Comparison of ENCODE assay signal across 8 cellular contexts in the genomic region with DNA sequence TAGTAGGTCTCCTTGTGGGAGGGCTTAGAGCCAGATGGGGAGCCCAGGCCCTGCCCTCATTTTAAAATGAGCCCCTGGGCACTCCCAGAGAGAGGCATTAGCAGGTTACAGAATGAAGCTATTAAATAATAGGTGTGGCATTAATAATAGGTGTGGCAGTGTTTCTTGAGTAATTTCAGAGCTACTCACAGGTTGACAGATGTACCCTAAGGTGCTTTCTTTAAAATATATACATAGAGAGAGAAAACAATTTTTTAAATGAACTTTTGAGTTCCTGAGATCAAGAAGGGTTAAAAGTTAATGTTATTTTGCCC. TPM values are rescaled to one million over a fixed set of nuclear protein-coding genes. Genes with fewer than 3 reads are reported as not detected.
DNase-seq lines count a peak whose midpoint lies in the region; ATAC-seq and TF ChIP-seq lines count a peak whose summit lies in the region.

No MANE protein-coding gene starts in this region.

- no peak for ATAC-seq in GM21529 (IDR thresholded peaks at IDR 0.05; ENCODE audit: unreplicated experiment)
- ATAC-seq in GM21423 (IDR thresholded peaks at IDR 0.05; ENCODE audit: unreplicated experiment): no peak
- ATAC-seq in HG02938 (IDR thresholded peaks at IDR 0.05; ENCODE audit: unreplicated experiment): no peak

- no peak overlapping the region for H2AFZ ChIP-seq in Karpas-422 (ENCODE audit: low read length)

- TF ChIP-seq CTCF in GM06990 (IDR thresholded peaks at IDR 0.05; ENCODE audit: insufficient read depth, low read length, poor library complexity, severe bottlenecking): no peak
- no peak for TF ChIP-seq CTCF in ovary (IDR thresholded peaks at IDR 0.05)

- TF ChIP-seq POLR2A in ovary (IDR thresholded peaks at IDR 0.05): no peak

- H3K36me3 ChIP-seq in GM06990 (ENCODE audit: control insufficient read depth, insufficient read depth, low read length) (no peaks in the 10 kb centered on the region), Karpas-422 (ENCODE audit: insufficient read depth, low read length) (no peaks in the 10 kb centered on the region), endocrine pancreas (ENCODE audit: control insufficient read depth, insufficient read depth, low read length) (no peaks in the 10 kb centered on the region), ovary (no peaks in the 10 kb centered on the region)

- DNase-seq in GM06990 (ENCODE audit: extremely low read depth, insufficient read length) (no peak), Karpas-422 (no peak), ovary (no peak), COLO829 (ENCODE audit: low spot score) (no peak)

- H3K9me3 ChIP-seq in Karpas-422 (ENCODE audit: low read length): no peaks in the 10 kb centered on the region
- H3K9me3 ChIP-seq in endocrine pancreas (ENCODE audit: control insufficient read depth, low read length): no peaks in the 10 kb centered on the region
- no peaks in the 10 kb centered on the region for H3K9me3 ChIP-seq in ovary

- H3K4me3 ChIP-seq in GM06990 (replicated peaks; ENCODE audit: low read depth, low read length) (peak overlapping the region; percentile 78), Karpas-422 (ENCODE audit: low read length) (peak overlapping the region; percentile 65; the same call in 1 of the 2 replicates), endocrine pancreas (ENCODE audit: control insufficient read depth, insufficient read depth, low read length) (peak overlapping the region; percentile 29), ovary (peak overlapping the region; percentile 57)

- H3K4me1 ChIP-seq in Karpas-422 (ENCODE audit: low read length) (peaks cover 39% of the 10 kb centered on the region), endocrine pancreas (ENCODE audit: control insufficient read depth, insufficient read depth, low read length) (no peaks in the 10 kb centered on the region), ovary (ENCODE audit: insufficient read depth) (peaks cover 5% of the 10 kb centered on the region)

- no peak for TF ChIP-seq EP300 in ovary (IDR thresholded peaks at IDR 0.05)

- intact Hi-C loops in ovary (cut with DNase I): no loop called here

- H3K4me2 ChIP-seq in Karpas-422 (ENCODE audit: low read depth, low read length, poor library complexity, severe bottlenecking): peak overlapping the region; percentile 66

- no peaks in the 10 kb centered on the region for H3K9me2 ChIP-seq in Karpas-422 (replicated peaks; ENCODE audit: insufficient read depth, low read length)

- H3K27ac ChIP-seq in Karpas-422 (ENCODE audit: low read length) (no peak overlapping the region), ovary (no peak overlapping the region)

- no peaks in the 10 kb centered on the region for H3K79me2 ChIP-seq in Karpas-422 (ENCODE audit: low read length)

- H4K20me1 ChIP-seq in Karpas-422 (ENCODE audit: insufficient read depth, low read depth, low read length): no peaks in the 10 kb centered on the region

- H3K9ac ChIP-seq in Karpas-422 (ENCODE audit: low read length) (peak overlapping the region; percentile 66), endocrine pancreas (ENCODE audit: control insufficient read depth, insufficient read depth, low read length) (no peak overlapping the region)

- H3K27me3 ChIP-seq in GM06990 (replicated peaks; ENCODE audit: control insufficient read depth, insufficient read depth, low read length) (no peaks in the 10 kb centered on the region), Karpas-422 (ENCODE audit: low read length) (no peaks in the 10 kb centered on the region), endocrine pancreas (ENCODE audit: control insufficient read depth, insufficient read depth, low read length) (no peaks in the 10 kb centered on the region), ovary (no peaks in the 10 kb centered on the region)

RNA-seq across cellular contexts. Expression of gene EEIG2, which starts 1.2 kb away (rescaled TPM):
- total RNA-seq in Karpas-422 (2014; rRNA removed; shearing (Covaris generic); ENCODE audit: low replicate concordance): 3.4 and 5.0 TPM in 2 replicates
- 10 to 100 TPM in 6 of 7 donors, 1 to 10 TPM in 1; 7.7 to 37.8 (median 11.5) TPM for total RNA-seq in ovary
- 10 to 100 TPM in 1 of 2 donors, 1 to 10 TPM in 1; 5.3 to 11.3 TPM for polyA plus RNA-seq in ovary
